8 cellular contexts compared by ENCODE assay signal in genomic region chr4:54234497-54235205, GRCh38. TPM values are rescaled to one million over a fixed set of nuclear protein-coding genes. Genes with fewer than 3 reads are reported as not detected.
DNase-seq lines count a peak whose midpoint lies in the region; ATAC-seq, FAIRE-seq and TF ChIP-seq lines count a peak whose summit lies in the region.

No MANE protein-coding gene starts in this region.

- peak; percentile 23; the same call in 1 of the 2 replicates for TF ChIP-seq CTCF in PC-9 (conservative IDR thresholded peaks at IDR 0.05)
- TF ChIP-seq CTCF in fibroblast of lung (conservative IDR thresholded peaks at IDR 0.05 in 1 of 2, IDR thresholded peaks at IDR 0.05 in 1 of 2; ENCODE audit: low read depth in 1 of 2, low read length in 2 of 2) = peak in 1 of 2 donors; percentile 14

- H3K4me2 ChIP-seq in PC-9 = no peak overlapping the region; the same call in 1 of the 2 replicates
- peak overlapping the region; percentile 88 for H3K4me2 ChIP-seq in fibroblast of lung (ENCODE audit: extremely low read depth, insufficient read depth, low read length)

- H3K36me3 ChIP-seq in PC-9 (ENCODE audit: low read depth) (no peaks in the 10 kb centered on the region), fibroblast of lung (ENCODE audit: control insufficient read depth, insufficient read depth, low read length) (peaks cover 5% of the 10 kb centered on the region)

- H3F3A ChIP-seq in PC-9 (ENCODE audit: insufficient read depth, low read depth) = no peaks in the 10 kb centered on the region

- no peak overlapping the region for H3K27ac ChIP-seq in PC-9
- H3K27ac ChIP-seq in fibroblast of lung (ENCODE audit: insufficient read depth, low read length) = peak overlapping the region; percentile 88

- intact Hi-C loops in PC-9 (cut with micrococcal nuclease; ENCODE audit: unreplicated experiment) = loop anchor here (1.0 to 10.0 kb wide), 5 partner anchors 527 to 2000 kb away; no protein-coding TSS in a partner anchor

- H3K79me2 ChIP-seq in PC-9 (ENCODE audit: low read depth) = no peaks in the 10 kb centered on the region
- H3K79me2 ChIP-seq in fibroblast of lung (ENCODE audit: control insufficient read depth, insufficient read depth, low read length) = peaks cover 99% of the 10 kb centered on the region

- CTCF ChIA-PET in PC-9 (lab: Charles Lee) = interaction anchor here (0.6 to 1.8 kb wide), 2 partner anchors 326 to 1326 kb away, joined by 3 to 11 read pairs; no protein-coding TSS in a partner anchor

- H3K4me1 ChIP-seq in PC-9 (replicated peaks; ENCODE audit: insufficient read depth) = no peaks in the 10 kb centered on the region
- peaks cover 4% of the 10 kb centered on the region for H3K4me1 ChIP-seq in fibroblast of lung (ENCODE audit: control insufficient read depth, extremely low read depth, insufficient read depth, low read length)

- H3K4me3 ChIP-seq in PC-9 = no peak overlapping the region
- peak overlapping the region; percentile 94 to 97 (median 96) for H3K4me3 ChIP-seq in fibroblast of lung (replicated peaks in 1 of 4; ENCODE audit: control extremely low read depth in 1 of 4, insufficient read depth in 1 of 4, low read depth in 3 of 4, low read length in 4 of 4)

- FAIRE-seq in frontal cortex (lab: Jason Lieb, UNC) = no peak

- peak overlapping the region; percentile 80 for H3K9ac ChIP-seq in fibroblast of lung (ENCODE audit: insufficient read depth, low read length)

- H3K9me2 ChIP-seq in PC-9 (ENCODE audit: insufficient read depth) = no peaks in the 10 kb centered on the region

- DNase-seq in PC-9 (no peak), fibroblast of lung (ENCODE audit: low read depth in 2 of 2) (no peak), renal cortical epithelial cell (ENCODE audit: low read depth) (peak; percentile 17), AG08396 (ENCODE audit: low spot score) (no peak), frontal cortex (ENCODE audit: low spot score in 2 of 2) (no peak)

- H3K27me3 ChIP-seq in PC-9 (ENCODE audit: insufficient read depth, low read depth) = no peaks in the 10 kb centered on the region
- no peaks in the 10 kb centered on the region for H3K27me3 ChIP-seq in fibroblast of lung (ENCODE audit: control insufficient read depth, insufficient read depth, low read length)

- POLR2A ChIA-PET in PC-9 (lab: Charles Lee; ENCODE audit: unreplicated experiment) = no interaction called here

- ATAC-seq in GM18870 (IDR thresholded peaks at IDR 0.05; ENCODE audit: unreplicated experiment) = peak; percentile 6
- ATAC-seq in GM21825 (IDR thresholded peaks at IDR 0.05; ENCODE audit: unreplicated experiment) = no peak
- ATAC-seq in HG03442 (IDR thresholded peaks at IDR 0.05; ENCODE audit: unreplicated experiment) = no peak

- no TSS peak for BruUV-seq in PC-9 (replicated peaks; lab: Mats Ljungman, UMichigan)

- H3K9me3 ChIP-seq in PC-9 (ENCODE audit: insufficient read depth, low read depth) (no peaks in the 10 kb centered on the region), fibroblast of lung (ENCODE audit: control insufficient read depth, insufficient read depth, low read depth, low read length) (no peaks in the 10 kb centered on the region)

- H4K20me1 ChIP-seq in PC-9 (ENCODE audit: insufficient read depth) (no peaks in the 10 kb centered on the region), fibroblast of lung (ENCODE audit: control insufficient read depth, extremely low read depth, insufficient read depth, low read length) (no peaks in the 10 kb centered on the region)

- H2AFZ ChIP-seq in PC-9 (no peak overlapping the region), fibroblast of lung (ENCODE audit: low read length) (no peak overlapping the region)

RNA-seq across cellular contexts. Expression of gene PDGFRA, which starts 5.6 kb away (rescaled TPM):
- total RNA-seq in PC-9 (2021) (not detected in 2 replicates), fibroblast of lung (350 and 363 TPM in 2 replicates), renal cortical epithelial cell (0.20 and 0.35 TPM in 2 replicates), frontal cortex (64.0 TPM)
- polyA plus RNA-seq in fibroblast of lung = 284 and 342 TPM in 2 replicates
- polyA plus RNA-seq in fibroblast of lung (2012) = 148 and 177 TPM in 2 replicates
- 184 and 245 TPM in 2 replicates for polyA minus RNA-seq in fibroblast of lung (ENCODE audit: low replicate concordance)

Comparison
In these comparisons a context has a peak if more than half of its experiments do, and no peak if none do; other contexts are left out.
1. RNA of gene PDGFRA, which starts 5.6 kb away (total RNA-seq): 350 to 363 TPM in fibroblast of lung and 64.0 TPM in frontal cortex (single experiment); 0.20 to 0.35 TPM in renal cortical epithelial cell and not detected in PC-9; every median in the first group is over 10 times any median in the second.